Comparison of ENCODE assay signal across 8 cellular contexts in the genomic region with DNA sequence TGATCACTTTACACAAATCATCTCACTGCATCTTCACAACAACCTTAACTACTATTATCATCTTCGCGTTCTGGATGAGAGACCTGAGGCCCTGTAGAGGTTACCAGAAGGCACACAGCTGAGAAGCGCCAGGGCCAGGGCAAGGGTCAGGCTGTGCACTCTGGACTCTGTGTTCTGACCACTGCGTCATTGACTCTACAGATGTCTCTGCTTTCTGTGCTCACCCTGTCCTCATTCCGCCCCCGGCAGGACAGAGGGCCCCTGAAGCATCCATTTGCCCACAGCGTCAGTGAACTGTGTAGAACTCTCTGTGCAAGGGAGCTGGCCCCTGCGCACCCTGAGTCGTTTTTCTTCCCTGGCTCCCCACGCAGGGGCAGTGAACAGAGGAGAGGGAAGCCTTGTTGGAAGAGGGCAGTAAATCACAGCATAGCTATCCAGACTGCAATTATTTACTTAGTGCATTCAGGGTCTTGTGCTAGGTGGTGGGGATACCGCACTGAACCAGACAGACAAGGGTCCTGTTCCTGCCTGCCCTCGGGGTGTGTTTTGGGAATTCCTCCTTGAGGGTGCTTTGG. TPM values are rescaled to one million over a fixed set of nuclear protein-coding genes. Genes with fewer than 3 reads are reported as not detected.
A peak's percentile ranks its signal among the peaks of the same experiment; 100 is the strongest.
DNase-seq lines count a peak whose midpoint lies in the region; ATAC-seq, FAIRE-seq and TF ChIP-seq lines count a peak whose summit lies in the region.

No MANE protein-coding gene starts in this region.

- ATAC-seq in Right ventricle myocardium inferior (no peak), memory B cell (ENCODE audit: low read depth) (no peak), HG03159 (IDR thresholded peaks at IDR 0.05; ENCODE audit: unreplicated experiment) (no peak), GM21529 (IDR thresholded peaks at IDR 0.05; ENCODE audit: unreplicated experiment) (no peak)

- peaks cover 23% of the 10 kb centered on the region for H3K4me1 ChIP-seq in left ventricle myocardium inferior
- H3K4me1 ChIP-seq in astrocyte (ENCODE audit: insufficient read depth, low read length), result no peaks in the 10 kb centered on the region

- H3K36me3 ChIP-seq in left ventricle myocardium inferior (no peaks in the 10 kb centered on the region), astrocyte (ENCODE audit: insufficient read depth, low read length) (no peaks in the 10 kb centered on the region)

- peak overlapping the region; percentile 81 for H3K4me3 ChIP-seq in left ventricle myocardium inferior
- H3K4me3 ChIP-seq in astrocyte (ENCODE audit: insufficient read depth, low read depth, low read length), result no peak overlapping the region

- no peaks in the 10 kb centered on the region for H3K9me3 ChIP-seq in left ventricle myocardium inferior (replicated peaks)
- no peaks in the 10 kb centered on the region for H3K9me3 ChIP-seq in astrocyte (ENCODE audit: insufficient read depth, low read depth, low read length)

- H3K9me3 Mint-ChIP-seq in astrocyte (ENCODE audit: unreplicated experiment) (no peaks in the 10 kb centered on the region), memory B cell (no peaks in the 10 kb centered on the region)

- peak overlapping the region; percentile 86 for H3K4me3 Mint-ChIP-seq in astrocyte (ENCODE audit: unreplicated experiment)
- H3K4me3 Mint-ChIP-seq in memory B cell, result peak overlapping the region; percentile 91

- peak overlapping the region; percentile 95 for H3K4me2 ChIP-seq in astrocyte (ENCODE audit: low read length)

- H3K27ac ChIP-seq in left ventricle myocardium inferior (replicated peaks), result no peak overlapping the region
- H3K27ac ChIP-seq in astrocyte (ENCODE audit: low read depth, low read length), result no peak overlapping the region

- intact Hi-C loops in left ventricle myocardium inferior (cut with micrococcal nuclease) (no loop called here), Right ventricle myocardium inferior (cut with DNase I) (no loop called here)

- TF ChIP-seq CTCF in left ventricle myocardium inferior (IDR thresholded peaks at IDR 0.05; ENCODE audit: borderline replicate concordance), result no peak
- TF ChIP-seq CTCF in astrocyte (IDR thresholded peaks at IDR 0.05; ENCODE audit: insufficient read depth, low read depth, low read length), result no peak

- no peaks in the 10 kb centered on the region for H3K27me3 ChIP-seq in left ventricle myocardium inferior (ENCODE audit: low read depth)
- H3K27me3 ChIP-seq in astrocyte (ENCODE audit: insufficient read depth, low read length), result no peaks in the 10 kb centered on the region

- H4K20me1 ChIP-seq in astrocyte (ENCODE audit: insufficient read depth, low read length), result no peaks in the 10 kb centered on the region

- no peak overlapping the region for H2AFZ ChIP-seq in astrocyte (ENCODE audit: low read depth, low read length)

- H3K4me1 Mint-ChIP-seq in astrocyte (ENCODE audit: low read depth, unreplicated experiment), result peaks cover 1% of the 10 kb centered on the region
- H3K4me1 Mint-ChIP-seq in memory B cell, result peaks cover 19% of the 10 kb centered on the region

- no peak overlapping the region for H3K27ac Mint-ChIP-seq in astrocyte (ENCODE audit: unreplicated experiment)
- peak overlapping the region; percentile 91 for H3K27ac Mint-ChIP-seq in memory B cell

- DNase-seq in left ventricle myocardium inferior, result no peak
- DNase-seq in Right ventricle myocardium inferior (ENCODE audit: missing footprints), result no peak
- no peak for DNase-seq in astrocyte (ENCODE audit: low read depth)
- no peak for DNase-seq in memory B cell (ENCODE audit: low spot score in 2 of 2)
- no peak for DNase-seq in AG08395 (ENCODE audit: low spot score)
- no peak for DNase-seq in NCI-H446 treated with DMSO at 0.1 percent for 48 hours (lab: John Stamatoyannopoulos, UW)

- no peak overlapping the region for H3K9ac ChIP-seq in astrocyte (ENCODE audit: low read length)

- H3K79me2 ChIP-seq in astrocyte (ENCODE audit: insufficient read depth, low read length), result no peaks in the 10 kb centered on the region

- peak; percentile 78 for FAIRE-seq in astrocyte (lab: Jason Lieb, UNC)

- no peaks in the 10 kb centered on the region for H3K27me3 Mint-ChIP-seq in astrocyte (ENCODE audit: low read depth, unreplicated experiment)
- H3K27me3 Mint-ChIP-seq in memory B cell, result no peaks in the 10 kb centered on the region

- H3K36me3 Mint-ChIP-seq in astrocyte (ENCODE audit: low read depth, unreplicated experiment), result no peaks in the 10 kb centered on the region
- no peaks in the 10 kb centered on the region for H3K36me3 Mint-ChIP-seq in memory B cell

RNA-seq across cellular contexts. Expression of a gene that starts 6.1 kb away (rescaled TPM):
- total RNA-seq in left ventricle myocardium inferior, result 2.3 TPM
- total RNA-seq in Right ventricle myocardium inferior, result 4.4 TPM
- 0.75 and 1.1 TPM in 2 replicates for total RNA-seq in astrocyte

RNA-seq across cellular contexts. Expression of a gene that starts 19.0 kb away (rescaled TPM):
- total RNA-seq in left ventricle myocardium inferior (2.6 TPM), Right ventricle myocardium inferior (2.2 TPM), astrocyte (3.5 and 4.9 TPM in 2 replicates)
